In genomic region chr1:23931481-23931880, GRCh38 we compare ENCODE assay signal across 16 cellular contexts. TPM values are rescaled to one million over a fixed set of nuclear protein-coding genes. Genes with fewer than 3 reads are reported as not detected.
A peak's percentile ranks its signal among the peaks of the same experiment; 100 is the strongest.
DNase-seq lines count a peak whose midpoint lies in the region; FAIRE-seq and TF ChIP-seq lines count a peak whose summit lies in the region.
"Had no signal": no experiment of that assay in that cellular context is flagged by ENCODE, and none has a peak within 500 bp of the region (broad histone marks: within the 10 kb centered on the region; RNA-seq: fewer than 3 reads in every experiment).

No MANE protein-coding gene starts in this region.

- H3K27me3 Mint-ChIP-seq in T-helper 2 cell treated with Interferon-gamma antibody and Interleukin-4, amounts not matched to agents 5 μg/mL and 100 μg/mL, for 36 hours (ENCODE audit: low read depth): peaks cover 8% of the 10 kb centered on the region

- no peak overlapping the region for H3K27ac Mint-ChIP-seq in T-helper 2 cell treated with Interferon-gamma antibody and Interleukin-4, amounts not matched to agents 5 μg/mL and 100 μg/mL, for 36 hours

- TF ChIP-seq POLR2A in spleen (IDR thresholded peaks at IDR 0.05): no peak

- peak; percentile 25 for FAIRE-seq in G401.6 (lab: Jason Lieb, UNC)

- intact Hi-C loops in spleen (cut with DNase I; ENCODE audit: low total_unique reads): no loop called here

- H3K9ac ChIP-seq in adipocyte (ENCODE audit: low read length): peak overlapping the region; percentile 69

- H3K9me3 ChIP-seq in adipocyte (ENCODE audit: control insufficient read depth, low read length) (no peaks in the 10 kb centered on the region), spleen (no peaks in the 10 kb centered on the region)

- DNase-seq in adipocyte (ENCODE audit: low read depth) (no peak), kidney glomerular epithelial cell (lab: John Stamatoyannopoulos, UW) (peak; percentile 62), spleen (no peak), NCI-H69 (lab: John Stamatoyannopoulos, UW) (no peak), NCI-H1092 treated with DMSO at 0.1 percent for 48 hours (lab: John Stamatoyannopoulos, UW) (no peak), NCI-H2107 (lab: John Stamatoyannopoulos, UW) (no peak)
- no peak for DNase-seq in T-helper 2 cell treated with Interferon-gamma antibody and Interleukin-4, amounts not matched to agents 5 μg/mL and 100 μg/mL, for 36 hours (ENCODE audit: low spot score)
- DNase-seq: activated CD8-positive, alpha-beta memory T cell treated with anti-CD3 and anti-CD28 coated beads for 24 hours; DMS79; dorsolateral prefrontal cortex; NCI-H1048; NCI-H2171; occipital lobe had no signal

- H3K4me1 ChIP-seq in adipocyte (ENCODE audit: control insufficient read depth, insufficient read depth, low read length) (peaks cover 15% of the 10 kb centered on the region), spleen (peaks cover 0 to 16% (median 6%) of the 10 kb centered on the region in 6 donors)

- no peaks in the 10 kb centered on the region for H3K9me3 Mint-ChIP-seq in T-helper 2 cell treated with Interferon-gamma antibody and Interleukin-4, amounts not matched to agents 5 μg/mL and 100 μg/mL, for 36 hours

- H3K36me3 ChIP-seq in adipocyte (ENCODE audit: control insufficient read depth, insufficient read depth, low read length, severe bottlenecking): no peaks in the 10 kb centered on the region
- no peaks in the 10 kb centered on the region for H3K36me3 ChIP-seq in spleen

- H3K27ac ChIP-seq in spleen: peak overlapping the region in 5 of 8 donors; percentile 35 to 66 (median 41)
- H3K27ac ChIP-seq: VCaP had no signal

- TF ChIP-seq CTCF in spleen (IDR thresholded peaks at IDR 0.05 in 8 of 11, conservative IDR thresholded peaks at IDR 0.05 in 3 of 11): no peak

- H3K4me1 Mint-ChIP-seq in T-helper 2 cell treated with Interferon-gamma antibody and Interleukin-4, amounts not matched to agents 5 μg/mL and 100 μg/mL, for 36 hours (ENCODE audit: low read depth): no peaks in the 10 kb centered on the region

- H3K4me3 ChIP-seq in adipocyte (ENCODE audit: low read length) (peak overlapping the region; percentile 50), spleen (peak overlapping the region in 1 of 8 donors; percentile 1)

- WGBS in spleen, 5 donors: 62 to 80% (median 74%) methylated on average over 1 of the region's 1 CpG

- no peaks in the 10 kb centered on the region for H3K36me3 Mint-ChIP-seq in T-helper 2 cell treated with Interferon-gamma antibody and Interleukin-4, amounts not matched to agents 5 μg/mL and 100 μg/mL, for 36 hours (ENCODE audit: low read depth)

- no peak overlapping the region for H3K4me3 Mint-ChIP-seq in T-helper 2 cell treated with Interferon-gamma antibody and Interleukin-4, amounts not matched to agents 5 μg/mL and 100 μg/mL, for 36 hours

- H3K27me3 ChIP-seq in adipocyte (replicated peaks; ENCODE audit: control insufficient read depth, insufficient read depth, low read length) (no peaks in the 10 kb centered on the region), spleen (replicated peaks in 1 of 7) (no peaks in the 10 kb centered on the region)

RNA-seq across cellular contexts. Expression of gene CNR2, which starts 18.3 kb away (rescaled TPM):
- total RNA-seq in spleen: 10 to 100 TPM; 15.0 to 23.4 (median 18.2) TPM
- 10 to 100 TPM; 18.2 to 26.6 (median 22.3) TPM for polyA plus RNA-seq in spleen
- total RNA-seq: occipital lobe had no signal
- polyA plus RNA-seq: BJ had no signal

RNA-seq across cellular contexts. Expression of gene PNRC2, which starts 28.1 kb away (rescaled TPM):
- total RNA-seq in spleen: 100 to 1,000 TPM in 6 of 7 donors, 10 to 100 TPM in 1; 87.3 to 127 (median 120) TPM
- 100 to 1,000 TPM in 2 of 3 donors, 10 to 100 TPM in 1; 83.0 to 114 (median 111) TPM for polyA plus RNA-seq in spleen

RNA-seq across cellular contexts. Expression of gene SRSF10, which starts 48.6 kb away (rescaled TPM):
- total RNA-seq in spleen: 100 to 1,000 TPM in 4 of 7 donors, 10 to 100 TPM in 3; 89.4 to 146 (median 102) TPM
- 10 to 100 TPM; 54.5 to 65.9 (median 64.0) TPM for polyA plus RNA-seq in spleen
